10 cellular contexts compared by ENCODE assay signal in the genomic region with DNA sequence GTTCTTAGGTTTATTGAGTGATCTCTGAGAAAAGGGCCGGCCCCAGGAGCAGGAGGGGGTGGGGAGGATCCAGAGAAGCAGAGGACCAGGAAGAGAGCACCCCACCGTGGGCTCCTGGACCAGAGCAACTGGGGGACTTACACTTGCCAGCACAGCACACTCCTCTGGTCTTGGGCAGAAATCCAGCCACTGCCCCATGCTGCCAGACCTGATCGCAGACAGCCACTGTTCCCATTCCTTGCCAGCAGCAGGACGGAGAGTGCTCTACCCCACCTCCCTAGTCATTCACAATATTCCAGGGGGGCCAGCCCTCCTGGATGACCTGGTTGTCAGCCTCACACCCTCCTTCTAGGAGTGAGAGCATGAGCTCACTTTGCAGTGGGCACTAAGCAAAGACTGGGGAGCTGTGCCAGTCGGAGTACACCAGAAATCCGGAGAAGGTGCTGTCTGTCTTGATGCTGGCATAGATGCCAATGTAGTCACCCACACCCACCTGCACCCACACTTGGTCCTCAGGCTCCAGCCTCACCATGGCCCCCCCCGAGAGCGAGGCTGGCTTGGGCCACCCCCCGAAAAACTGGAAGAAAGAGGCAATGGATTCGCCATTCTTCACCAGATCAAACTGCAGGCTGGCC. TPM values are rescaled to one million over a fixed set of nuclear protein-coding genes. Genes with fewer than 3 reads are reported as not detected.
DNase-seq lines count a peak whose midpoint lies in the region; ATAC-seq and TF ChIP-seq lines count a peak whose summit lies in the region.
"Had no signal": no experiment of that assay in that cellular context is flagged by ENCODE, and none has a peak within 500 bp of the region (broad histone marks: within the 10 kb centered on the region; RNA-seq: fewer than 3 reads in every experiment).

No MANE protein-coding gene starts in this region.

- TF ChIP-seq EP300 in gastroesophageal sphincter (IDR thresholded peaks at IDR 0.05) = no peak

- H3K36me3 ChIP-seq in BE2C (no peaks in the 10 kb centered on the region), gastroesophageal sphincter (peaks cover 0 to 19% of the 10 kb centered on the region in 2 donors)
- H3K36me3 ChIP-seq: cardiac muscle cell had no signal

- H3K4me1 ChIP-seq in BE2C = peaks cover 3% of the 10 kb centered on the region
- H3K4me1 ChIP-seq in gastroesophageal sphincter = peaks cover 0 to 75% (median 43%) of the 10 kb centered on the region in 3 donors

- no peaks in the 10 kb centered on the region for H3K9me3 Mint-ChIP-seq in osteocyte (ENCODE audit: unreplicated experiment)

- H3K27me3 ChIP-seq in BE2C (peaks cover 19% of the 10 kb centered on the region), gastroesophageal sphincter (no peaks in the 10 kb centered on the region)

- ATAC-seq in gastroesophageal sphincter = no peak

- DNase-seq in BE2C = no peak
- DNase-seq in NCI-H69 (lab: John Stamatoyannopoulos, UW) = peak; percentile 46
- no peak for DNase-seq in osteocyte (ENCODE audit: extremely low spot score, unreplicated experiment)
- no peak for DNase-seq in NCI-H446 treated with DMSO at 0.1 percent for 48 hours (lab: John Stamatoyannopoulos, UW)
- DNase-seq in stimulated activated naive CD4-positive, alpha-beta T cell (lab: John Stamatoyannopoulos, UW) = no peak
- DNase-seq in stimulated activated CD4-positive, alpha-beta T cell treated with anti-CD3 and anti-CD28 coated beads, Interleukin-15, amount 100 ng/mL, for 24 hours = no peak
- DNase-seq in OCI-M1 (lab: John Stamatoyannopoulos, UW) = no peak

- H3K4me3 Mint-ChIP-seq in osteocyte (ENCODE audit: unreplicated experiment) = peak overlapping the region; percentile 66

- no peaks in the 10 kb centered on the region for H3K36me3 Mint-ChIP-seq in osteocyte (ENCODE audit: unreplicated experiment)

- no peak for TF ChIP-seq POLR2A in gastroesophageal sphincter (IDR thresholded peaks at IDR 0.05)

- H3K27ac ChIP-seq in gastroesophageal sphincter = peak overlapping the region; percentile 4 to 92 (median 86)
- H3K27ac ChIP-seq: cardiac muscle cell had no signal

- H3K9me3 ChIP-seq in BE2C = no peaks in the 10 kb centered on the region
- H3K9me3 ChIP-seq in gastroesophageal sphincter = no peaks in the 10 kb centered on the region

- peaks cover 10% of the 10 kb centered on the region for H3K27me3 Mint-ChIP-seq in osteocyte (ENCODE audit: unreplicated experiment)

- WGBS in gastroesophageal sphincter (ENCODE audit: low coverage in 1 of 2), 2 donors = 10% methylated on average over 2 of the region's 10 CpGs; no CpG with 5 or more reads in 1 of the 2 donors

- peaks cover 45% of the 10 kb centered on the region for H3K4me1 Mint-ChIP-seq in osteocyte (ENCODE audit: unreplicated experiment)

- peak overlapping the region; percentile 56 for H3K27ac Mint-ChIP-seq in osteocyte (ENCODE audit: unreplicated experiment)

- TF ChIP-seq CTCF in BE2C (IDR thresholded peaks at IDR 0.05; ENCODE audit: low read depth, low read length) = no peak
- no peak for TF ChIP-seq CTCF in gastroesophageal sphincter (IDR thresholded peaks at IDR 0.05)
- no peak for TF ChIP-seq CTCF in osteocyte (IDR thresholded peaks at IDR 0.05)

- H3K4me3 ChIP-seq in BE2C (ENCODE audit: low read depth, low read length) (peak overlapping the region; percentile 29; the same call in 1 of the 2 replicates), gastroesophageal sphincter (peak overlapping the region; percentile 69 to 80)

RNA-seq across cellular contexts. Expression of gene C1QTNF5, which starts 1.6 kb away (rescaled TPM):
- 1.1 TPM for polyA plus RNA-seq in BE2C (2012; ENCODE audit: insufficient read depth, insufficient read length, low read depth)
- total RNA-seq in gastroesophageal sphincter (10 to 100 TPM; 44.3 to 52.1 (median 45.6) TPM), osteocyte (8.4 and 9.3 TPM in 2 replicates)
- total RNA-seq: T-helper 2 cell treated with Interferon-gamma antibody and Interleukin-4, amounts not matched to agents 100 ng/mL and 5 ng/mL, for 36 hours had no signal

RNA-seq across cellular contexts. Expression of gene RNF26, which starts 4.7 kb away (rescaled TPM):
- polyA plus RNA-seq in BE2C (2012; ENCODE audit: insufficient read depth, insufficient read length, low read depth) = 48.0 TPM
- 10 to 100 TPM; 13.0 to 39.6 (median 17.1) TPM for total RNA-seq in gastroesophageal sphincter
- total RNA-seq in osteocyte = 28.9 and 30.2 TPM in 2 replicates

RNA-seq across cellular contexts. Expression of gene MFRP, which starts 7.4 kb away (rescaled TPM):
- not detected for polyA plus RNA-seq in BE2C (2012; ENCODE audit: insufficient read depth, insufficient read length, low read depth)
- under 1 TPM in 1 of 4 donors, not detected in 3; 0.15 TPM for total RNA-seq in gastroesophageal sphincter
- not detected in 2 replicates for total RNA-seq in osteocyte
- total RNA-seq: cardiac muscle cell; T-helper 2 cell treated with Interferon-gamma antibody and Interleukin-4, amounts not matched to agents 100 ng/mL and 5 ng/mL, for 36 hours had no signal
- polyA plus RNA-seq: cardiac muscle cell had no signal

RNA-seq across cellular contexts. Expression of gene MCAM, which starts 22.1 kb away (rescaled TPM):
- polyA plus RNA-seq in BE2C (2012; ENCODE audit: insufficient read depth, insufficient read length, low read depth) = 26.8 TPM
- total RNA-seq in gastroesophageal sphincter (1,000 to 10,000 TPM in 3 of 4 donors, 100 to 1,000 TPM in 1; 702 to 1,904 (median 1,177) TPM), osteocyte (74.8 and 74.9 TPM in 2 replicates)

RNA-seq across cellular contexts. Expression of gene USP2, which starts 42.4 kb away (rescaled TPM):
- 4.6 TPM for polyA plus RNA-seq in BE2C (2012; ENCODE audit: insufficient read depth, insufficient read length, low read depth)
- total RNA-seq in gastroesophageal sphincter = 1 to 10 TPM; 4.6 to 10.0 (median 6.6) TPM
- total RNA-seq in osteocyte = 0.11 and 0.24 TPM in 2 replicates
